In genomic region chr11:71453021-71453910, GRCh38 we compare ENCODE assay signal across 8 cellular contexts. TPM values are rescaled to one million over a fixed set of nuclear protein-coding genes. Genes with fewer than 3 reads are reported as not detected.
DNase-seq lines count a peak whose midpoint lies in the region; ATAC-seq, FAIRE-seq and TF ChIP-seq lines count a peak whose summit lies in the region.

Gene NADSYN1, plus strand, starts transcription at chr11:71453203. Its CDS starts 94 bp downstream, at chr11:71453297.

- peak within 1 kb of the TSS; percentile 54 for H4K91ac ChIP-seq in mesenchymal stem cell (ENCODE audit: low read length)

- H3K36me3 Mint-ChIP-seq in effector memory CD8-positive, alpha-beta T cell (ENCODE audit: insufficient read depth) = peaks cover 48% of the 10 kb centered on the region

- DNase-seq in HTR-8/SVneo (ENCODE audit: insufficient read length, low spot score) (peak; percentile 98), NOMO-1 treated with DMSO at 0.1 percent for 48 hours (lab: John Stamatoyannopoulos, UW; ENCODE audit: unreplicated experiment) (peak; percentile 89), mesenchymal stem cell (peak; percentile 92)
- DNase-seq in activated CD8-positive, alpha-beta memory T cell treated with anti-CD3 and anti-CD28 coated beads for 4 hours (ENCODE audit: low read depth in 2 of 2) = peak; percentile 84 to 87
- peak; percentile 89 to 92 (median 91) for DNase-seq in effector memory CD8-positive, alpha-beta T cell
- peak; percentile 85 for DNase-seq in stimulated activated CD8-positive, alpha-beta memory T cell treated with anti-CD3 and anti-CD28 coated beads, Interleukin-12 subunit alpha, Interleukin-12 subunit beta, amount 100 ng/mL, for 24 hours (ENCODE audit: extremely low read depth)

- H3K27ac ChIP-seq in C4-2B = peak within 1 kb of the TSS; percentile 84
- no peak within 1 kb of the TSS for H3K27ac ChIP-seq in mesenchymal stem cell (ENCODE audit: low read length, poor library complexity, severe bottlenecking)

- TF ChIP-seq CTCF in C4-2B (conservative IDR thresholded peaks at IDR 0.05) = no peak

- H3K4me1 ChIP-seq in mesenchymal stem cell (ENCODE audit: control insufficient read depth, insufficient read depth, low read depth, low read length) = peaks cover 14% of the 10 kb centered on the region

- H2BK5ac ChIP-seq in mesenchymal stem cell (ENCODE audit: low read depth, low read length, poor library complexity, severe bottlenecking) = no peak within 1 kb of the TSS

- H3K23ac ChIP-seq in mesenchymal stem cell (ENCODE audit: low read length in 2 of 2) = no peak within 1 kb of the TSS

- peak within 1 kb of the TSS; percentile 87 to 91 for H3K4me3 Mint-ChIP-seq in effector memory CD8-positive, alpha-beta T cell

- peak within 1 kb of the TSS; percentile 43 for H2AFZ ChIP-seq in mesenchymal stem cell (ENCODE audit: low read depth, low read length)

- peak within 1 kb of the TSS; percentile 89 for H3K4me2 ChIP-seq in mesenchymal stem cell (ENCODE audit: low read length, poor library complexity, severe bottlenecking)

- H3K4me1 Mint-ChIP-seq in effector memory CD8-positive, alpha-beta T cell (ENCODE audit: low read depth in 2 of 2) = peaks cover 50 to 64% of the 10 kb centered on the region in 2 donors

- no peak within 1 kb of the TSS for H2AK5ac ChIP-seq in mesenchymal stem cell (ENCODE audit: low read length, severe bottlenecking)

- H3K4me3 ChIP-seq in mesenchymal stem cell (ENCODE audit: insufficient read depth in 1 of 2, low read depth in 1 of 2, low read length in 2 of 2) = peak within 1 kb of the TSS; percentile 94 to 96

- H3K9me3 Mint-ChIP-seq in effector memory CD8-positive, alpha-beta T cell = no peaks in the 10 kb centered on the region

- peak within 1 kb of the TSS in 1 of 2 experiments; percentile 80 for H3K14ac ChIP-seq in mesenchymal stem cell (ENCODE audit: low read length in 2 of 2)

- peak within 1 kb of the TSS; percentile 85 to 86 for H3K27ac Mint-ChIP-seq in effector memory CD8-positive, alpha-beta T cell

- no peaks in the 10 kb centered on the region for H3K9me3 ChIP-seq in mesenchymal stem cell (ENCODE audit: control insufficient read depth, low read length)

- H3K9ac ChIP-seq in mesenchymal stem cell (ENCODE audit: low read length) = peak within 1 kb of the TSS; percentile 96

- H2BK12ac ChIP-seq in mesenchymal stem cell (ENCODE audit: low read length in 2 of 2) = no peak within 1 kb of the TSS

- no peaks in the 10 kb centered on the region for H3K27me3 Mint-ChIP-seq in effector memory CD8-positive, alpha-beta T cell

- H2BK120ac ChIP-seq in mesenchymal stem cell (ENCODE audit: low read depth, low read length) = no peak within 1 kb of the TSS

- peak within 1 kb of the TSS; percentile 57 for H4K8ac ChIP-seq in mesenchymal stem cell (ENCODE audit: low read length)

- H3K36me3 ChIP-seq in mesenchymal stem cell (ENCODE audit: control insufficient read depth in 1 of 2, insufficient read depth in 2 of 2, low read depth in 1 of 2, low read length in 2 of 2) = peaks cover 28 to 38% of the 10 kb centered on the region in 2 experiments

- peak; percentile 50 for ATAC-seq in GM19455 (IDR thresholded peaks at IDR 0.05; ENCODE audit: unreplicated experiment)
- ATAC-seq in effector memory CD8-positive, alpha-beta T cell (replicated peaks) = peak; percentile 67

- no peaks in the 10 kb centered on the region for H3K27me3 ChIP-seq in mesenchymal stem cell (ENCODE audit: control insufficient read depth in 1 of 2, insufficient read depth in 1 of 2, low read length in 2 of 2)

- peak within 1 kb of the TSS; percentile 88 to 93 for H3K18ac ChIP-seq in mesenchymal stem cell (ENCODE audit: low read depth in 1 of 2, low read length in 2 of 2)

- H2BK15ac ChIP-seq in mesenchymal stem cell (ENCODE audit: low read depth, poor library complexity, severe bottlenecking) = peak within 1 kb of the TSS; percentile 57

- FAIRE-seq in HTR-8/SVneo (lab: Jason Lieb, UNC) = peak; percentile 96

- peak within 1 kb of the TSS; percentile 71 for H3K4ac ChIP-seq in mesenchymal stem cell (ENCODE audit: low read depth in 1 of 2, low read length in 2 of 2)

- 4% methylated on average over 58 of the region's 63 CpGs for WGBS in mesenchymal stem cell

- peaks cover 34% of the 10 kb centered on the region for H3K79me1 ChIP-seq in mesenchymal stem cell (replicated peaks; ENCODE audit: low read length, poor library complexity, severe bottlenecking)

RNA-seq across cellular contexts. Expression of gene NADSYN1, which starts in this region (rescaled TPM):
- 42.5 TPM for polyA plus RNA-seq in mesenchymal stem cell (2013, experiment 1 of 2)
- 39.8 TPM for polyA plus RNA-seq in mesenchymal stem cell (2013, experiment 2 of 2)
